Comparison of ENCODE assay signal across 28 cellular contexts in genomic region chr5:180138976-180139730, GRCh38.
DNase-seq lines count a peak whose midpoint lies in the region; ATAC-seq, FAIRE-seq and TF ChIP-seq lines count a peak whose summit lies in the region.
"Had no signal": no experiment of that assay in that cellular context is flagged by ENCODE, and none has a peak within 500 bp of the region (broad histone marks: within the 10 kb centered on the region; RNA-seq: fewer than 3 reads in every experiment).

No MANE protein-coding gene starts in this region.

- no peaks in the 10 kb centered on the region for H3K27me3 Mint-ChIP-seq in activated CD8-positive, alpha-beta memory T cell treated with anti-CD3 and anti-CD28 coated beads, Interleukin-2, amount 10 ng/mL, durations not matched to agents 7 days and 5 days

- DNase-seq in activated effector memory CD4-positive, alpha-beta T cell treated with anti-CD3 and anti-CD28 coated beads, Interleukin-2, amount 50 U/mL, for 16 hours, result peak; percentile 57
- no peak for DNase-seq in activated effector memory CD4-positive, alpha-beta T cell treated with Interleukin-2 at 50 U/mL for 16 hours
- peak; percentile 37 for DNase-seq in activated CD8-positive, alpha-beta memory T cell treated with anti-CD3 and anti-CD28 coated beads, Interleukin-2, amount 10 ng/mL, durations not matched to agents 7 days and 5 days
- DNase-seq in kidney, result peak; percentile 38
- DNase-seq in posterior vena cava (ENCODE audit: low spot score), result peak; percentile 41
- no peak for DNase-seq in 8988T
- no peak for DNase-seq in upper lobe of right lung
- DNase-seq in caudate nucleus (lab: John Stamatoyannopoulos, UW), result no peak
- DNase-seq: activated B cell treated with CpG ODN at 0.5 μM for 24 hours; BE2C; DMS79 treated with DMSO at 0.1 percent for 48 hours; effector CD8-positive, alpha-beta T cell; esophagus squamous epithelium; gastrocnemius medialis; GM23248; hypothalamus; NCI-H146; NCI-H2171 treated with DMSO at 0.1 percent for 48 hours; NK-92 treated with Interleukin-12 subunit alpha and Interleukin-12 subunit beta, amount 100 ng/mL, for 24 hours; PC-9; SHP77; small intestine; stimulated activated CD4-positive, alpha-beta T cell treated with anti-CD3 and anti-CD28 coated beads, Interleukin-1b, Interleukin-23, amount 100 ng/mL, for 48 hours had no signal

- no peak for FAIRE-seq in kidney (lab: Jason Lieb, UNC)
- FAIRE-seq: HTR-8/SVneo, small intestine had no signal

- H3K27me3 ChIP-seq in upper lobe of right lung, result peaks cover 9% of the 10 kb centered on the region
- H3K27me3 ChIP-seq: BE2C had no signal

- H3K36me3 ChIP-seq in kidney (ENCODE audit: control insufficient read depth in 1 of 2, insufficient read depth in 2 of 2, low read length in 2 of 2) (no peaks in the 10 kb centered on the region), upper lobe of right lung (no peaks in the 10 kb centered on the region)
- H3K36me3 ChIP-seq: BE2C, esophagus squamous epithelium, gastrocnemius medialis, lower lobe of right lung, neutrophil had no signal

- no peaks in the 10 kb centered on the region for H3K4me1 ChIP-seq in kidney (ENCODE audit: control insufficient read depth in 1 of 2, insufficient read depth in 1 of 2, low read depth in 1 of 2, low read length in 2 of 2)
- H3K4me1 ChIP-seq in upper lobe of right lung, result no peaks in the 10 kb centered on the region
- H3K4me1 ChIP-seq: BE2C, gastrocnemius medialis, lower lobe of right lung had no signal

- peaks cover 9% of the 10 kb centered on the region for H3K4me1 Mint-ChIP-seq in activated CD8-positive, alpha-beta memory T cell treated with anti-CD3 and anti-CD28 coated beads, Interleukin-2, amount 10 ng/mL, durations not matched to agents 7 days and 5 days
- H3K4me1 Mint-ChIP-seq: activated B cell treated with CpG ODN at 0.5 μM for 24 hours had no signal

- CTCF ChIA-PET in activated CD8-positive, alpha-beta memory T cell treated with anti-CD3 and anti-CD28 coated beads, Interleukin-2, amount 10 ng/mL, durations not matched to agents 7 days and 5 days (lab: Charles Lee), result no interaction called here

- H3K9me3 ChIP-seq in kidney (ENCODE audit: control insufficient read depth in 1 of 2, low read length in 2 of 2) (no peaks in the 10 kb centered on the region), upper lobe of right lung (no peaks in the 10 kb centered on the region)
- H3K9me3 ChIP-seq: BE2C, esophagus squamous epithelium, gastrocnemius medialis, lower lobe of right lung, neutrophil had no signal

- no peak overlapping the region for H3K27ac ChIP-seq in kidney (ENCODE audit: low read depth in 2 of 2, low read length in 2 of 2)
- H3K27ac ChIP-seq in upper lobe of right lung, result no peak overlapping the region
- no peak overlapping the region for H3K27ac ChIP-seq in caudate nucleus (ENCODE audit: low read depth, low read length)
- H3K27ac ChIP-seq: esophagus squamous epithelium, gastrocnemius medialis, GM23248, KMS-11, lower lobe of right lung, neutrophil, PC-9 had no signal

- H3K9me3 Mint-ChIP-seq in activated CD8-positive, alpha-beta memory T cell treated with anti-CD3 and anti-CD28 coated beads, Interleukin-2, amount 10 ng/mL, durations not matched to agents 7 days and 5 days (ENCODE audit: low read depth), result no peaks in the 10 kb centered on the region
- H3K9me3 Mint-ChIP-seq: activated B cell treated with CpG ODN at 0.5 μM for 24 hours had no signal

- TF ChIP-seq CTCF in kidney (IDR thresholded peaks at IDR 0.05; ENCODE audit: borderline replicate concordance, extremely low read depth, insufficient read depth) (no peak), upper lobe of right lung (IDR thresholded peaks at IDR 0.05) (no peak)

- no peak overlapping the region for H3K4me3 ChIP-seq in kidney (ENCODE audit: low read length in 2 of 2)
- H3K4me3 ChIP-seq in upper lobe of right lung, result no peak overlapping the region
- H3K4me3 ChIP-seq: esophagus squamous epithelium, gastrocnemius medialis, GM23248, lower lobe of right lung, PC-9 had no signal

- ATAC-seq in activated CD8-positive, alpha-beta memory T cell treated with anti-CD3 and anti-CD28 coated beads, Interleukin-2, amount 10 ng/mL, durations not matched to agents 7 days and 5 days, result no peak
- no peak for ATAC-seq in upper lobe of right lung
- ATAC-seq: gastrocnemius medialis, lower lobe of right lung had no signal

- no peak overlapping the region for H3K4me3 Mint-ChIP-seq in activated CD8-positive, alpha-beta memory T cell treated with anti-CD3 and anti-CD28 coated beads, Interleukin-2, amount 10 ng/mL, durations not matched to agents 7 days and 5 days
- H3K4me3 Mint-ChIP-seq: activated B cell treated with CpG ODN at 0.5 μM for 24 hours; activated naive CD8-positive, alpha-beta T cell had no signal

- H3K27ac Mint-ChIP-seq in activated CD8-positive, alpha-beta memory T cell treated with anti-CD3 and anti-CD28 coated beads, Interleukin-2, amount 10 ng/mL, durations not matched to agents 7 days and 5 days, result no peak overlapping the region
- H3K27ac Mint-ChIP-seq: activated B cell treated with CpG ODN at 0.5 μM for 24 hours; activated naive CD8-positive, alpha-beta T cell had no signal

- no peak overlapping the region for H3K9ac ChIP-seq in kidney (ENCODE audit: low read length in 2 of 2)
- H3K9ac ChIP-seq: GM23248, KMS-11 had no signal

- H3K36me3 Mint-ChIP-seq in activated CD8-positive, alpha-beta memory T cell treated with anti-CD3 and anti-CD28 coated beads, Interleukin-2, amount 10 ng/mL, durations not matched to agents 7 days and 5 days, result no peaks in the 10 kb centered on the region
- H3K36me3 Mint-ChIP-seq: activated naive CD8-positive, alpha-beta T cell had no signal

- intact Hi-C loops in kidney (cut with DNase I) (no loop called here), posterior vena cava (cut with DNase I) (no loop called here), upper lobe of right lung (cut with DNase I) (no loop called here)

Comparison
In these comparisons a context has a peak if more than half of its experiments do, and no peak if none do; other contexts are left out.
1. DNase-seq: peak in activated effector memory CD4-positive, alpha-beta T cell treated with anti-CD3 and anti-CD28 coated beads, Interleukin-2, amount 50 U/mL, for 16 hours (single experiment), activated CD8-positive, alpha-beta memory T cell treated with anti-CD3 and anti-CD28 coated beads, Interleukin-2, amount 10 ng/mL, durations not matched to agents 7 days and 5 days (single experiment), kidney (single experiment) and posterior vena cava (single experiment); none in activated effector memory CD4-positive, alpha-beta T cell treated with Interleukin-2 at 50 U/mL for 16 hours (single experiment), 8988T (single experiment), upper lobe of right lung (single experiment) and caudate nucleus (0 of 61).